ENCODE assay signal across 1 cellular context in the genomic region with DNA sequence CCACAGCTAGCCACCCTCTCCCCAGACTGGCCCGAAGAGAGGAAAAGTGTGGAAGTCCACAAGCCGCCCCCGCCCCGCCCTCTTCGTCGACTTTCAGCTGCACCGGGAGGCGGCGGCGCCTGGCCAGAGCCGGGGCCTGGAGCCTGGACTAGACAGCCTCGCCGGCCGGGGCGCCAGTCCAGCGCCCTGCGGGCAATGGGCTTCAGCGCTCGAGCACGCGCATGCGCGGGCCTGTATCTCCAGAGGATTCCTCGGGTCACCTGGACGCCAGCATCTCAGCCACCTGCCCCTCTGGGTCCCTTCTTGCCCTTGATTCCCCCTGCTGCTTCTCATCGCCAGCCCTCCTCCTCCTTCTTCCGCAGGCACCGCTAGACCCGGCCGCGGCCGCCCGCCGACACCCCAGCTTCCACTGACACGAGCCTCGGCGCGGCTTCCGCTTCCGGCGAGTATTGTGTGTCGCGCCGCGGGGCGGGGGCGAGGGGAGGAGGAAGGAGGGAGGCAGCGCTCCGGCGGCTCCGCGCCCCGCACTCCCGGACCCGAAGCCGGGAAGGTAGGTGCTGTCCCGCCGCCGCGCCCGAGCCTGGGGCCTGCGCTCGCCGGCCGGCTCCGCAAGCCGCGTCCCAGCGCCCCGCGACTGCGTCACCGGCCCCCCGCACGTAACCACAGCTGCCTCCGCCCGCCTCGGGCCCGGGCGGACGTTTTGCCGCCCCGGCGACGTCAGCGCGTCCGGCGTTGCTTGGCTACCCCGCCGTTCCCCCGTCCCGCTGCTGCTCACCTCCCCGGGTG.
A peak's percentile ranks its signal among the peaks of the same experiment; 100 is the strongest.
TF ChIP-seq lines count a peak whose summit lies in the region.

Gene TRIM39, plus strand, starts transcription at position 482 of the 786 bp plus-strand sequence. CDS start 2,391 bp downstream, outside the sequence.

TF ChIP-seq in GM12878, 131 proteins besides CTCF, POLR2A, EP300 and RAD21 (continued from another document):
- TF ChIP-seq, protein P1, sequence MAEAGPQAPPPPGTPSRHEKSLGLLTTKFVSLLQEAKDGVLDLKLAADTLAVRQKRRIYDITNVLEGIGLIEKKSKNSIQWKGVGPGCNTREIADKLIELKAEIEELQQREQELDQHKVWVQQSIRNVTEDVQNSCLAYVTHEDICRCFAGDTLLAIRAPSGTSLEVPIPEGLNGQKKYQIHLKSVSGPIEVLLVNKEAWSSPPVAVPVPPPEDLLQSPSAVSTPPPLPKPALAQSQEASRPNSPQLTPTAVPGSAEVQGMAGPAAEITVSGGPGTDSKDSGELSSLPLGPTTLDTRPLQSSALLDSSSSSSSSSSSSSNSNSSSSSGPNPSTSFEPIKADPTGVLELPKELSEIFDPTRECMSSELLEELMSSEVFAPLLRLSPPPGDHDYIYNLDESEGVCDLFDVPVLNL (IDR thresholded peaks at IDR 0.05; ENCODE audit: low read depth, low read length): 0 out of 2 replicates have a peak, but pooled peaks have one; percentile 26
- TF ChIP-seq PAX5 (IDR thresholded peaks at IDR 0.05; ENCODE audit: borderline replicate concordance, low read depth, low read length) (0 out of 2 replicates have a peak, but pooled peaks have one; percentile 17), ZNF592 (IDR thresholded peaks at IDR 0.05) (peak; percentile 76; the same call in 1 of the 2 replicates), NBN (IDR thresholded peaks at IDR 0.05) (peak; percentile 5; the same call in 1 of the 2 replicates), BCL3 (IDR thresholded peaks at IDR 0.05; ENCODE audit: borderline replicate concordance, insufficient read depth, low read depth, low read length, poor library complexity, severe bottlenecking) (no peak), GABPA (IDR thresholded peaks at IDR 0.05; ENCODE audit: low read depth) (peak; percentile 83), SIX5 (IDR thresholded peaks at IDR 0.05; ENCODE audit: low read depth, low read length, severe bottlenecking) (no peak), STAT1 (conservative IDR thresholded peaks at IDR 0.05) (0 out of 2 replicates have a peak, but pooled peaks have one; percentile 24), ZBTB40 (IDR thresholded peaks at IDR 0.05; ENCODE audit: borderline replicate concordance) (peak; percentile 86), SUZ12 (IDR thresholded peaks at IDR 0.05; ENCODE audit: unreplicated experiment) (no peak), BCLAF1 (IDR thresholded peaks at IDR 0.05) (peak; percentile 73), STAT3 (IDR thresholded peaks at IDR 0.05; ENCODE audit: low read depth, low read length) (no peak), SIN3A (IDR thresholded peaks at IDR 0.05; ENCODE audit: low read depth, low read length) (peak; percentile 87), ZZZ3 (IDR thresholded peaks at IDR 0.05; ENCODE audit: control insufficient read depth, insufficient read length, low read depth) (no peak), FOS (IDR thresholded peaks at IDR 0.05; ENCODE audit: borderline replicate concordance, extremely low read depth, insufficient read length) (no peak), NFIC (IDR thresholded peaks at IDR 0.05; ENCODE audit: low read depth, low read length) (no peak), SMAD5 (IDR thresholded peaks at IDR 0.05; ENCODE audit: low read depth) (peak; percentile 52; the same call in 1 of the 2 replicates)
